7 cellular contexts compared by ENCODE assay signal in the genomic region with DNA sequence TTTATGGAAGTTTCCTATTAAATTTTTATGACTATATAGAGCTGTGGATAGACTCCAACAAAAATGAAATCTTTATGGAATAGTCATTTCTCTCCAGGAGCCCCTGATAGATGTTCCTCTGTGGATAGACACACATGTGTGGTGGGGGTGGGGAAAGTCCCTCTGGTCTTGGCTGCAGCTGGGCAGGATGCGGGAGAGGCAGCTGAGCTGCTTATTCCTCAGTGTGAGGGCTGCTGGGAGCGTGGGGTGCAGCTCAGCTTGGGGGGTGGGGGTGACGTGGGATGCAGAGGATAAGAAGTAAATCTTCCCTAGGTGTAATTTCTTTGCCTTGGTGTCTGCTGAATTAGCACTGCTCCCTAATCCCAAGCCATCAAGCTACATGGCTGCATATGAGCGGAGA.
A peak's percentile ranks its signal among the peaks of the same experiment; 100 is the strongest.
DNase-seq lines count a peak whose midpoint lies in the region; ATAC-seq, FAIRE-seq and TF ChIP-seq lines count a peak whose summit lies in the region.
"Not testable (repeated sequence)": the region's sequence is repeated elsewhere in the genome, so short reads cannot be mapped to it uniquely, and the experiment has no call there.

No MANE protein-coding gene starts in this region.

- H3K36me3 ChIP-seq in endothelial cell of umbilical vein (ENCODE audit: control insufficient read depth in 2 of 2, extremely low read depth in 1 of 2, insufficient read depth in 2 of 2, low read length in 2 of 2), result not testable (repeated sequence)

- dilution Hi-C loops in endothelial cell of umbilical vein (cut with MboI; ENCODE audit: extremely low pct_ligation_motif_present, low sequenced_read_pairs), result not testable (repeated sequence)

- not testable (repeated sequence) for H3K9ac ChIP-seq in endothelial cell of umbilical vein (replicated peaks; ENCODE audit: extremely low read depth, insufficient read depth, low read length)

- not testable (repeated sequence) for TF ChIP-seq POLR2A in endothelial cell of umbilical vein (IDR thresholded peaks at IDR 0.05; ENCODE audit: low read depth, low read length)

- POLR2A ChIA-PET in endothelial cell of umbilical vein (lab: Charles Lee), result not testable (repeated sequence)

- H3K36me3 Mint-ChIP-seq in activated T-cell treated with anti-CD3 and anti-CD28 coated beads, Interleukin-2, amount 50 U/mL, for 4 hours (ENCODE audit: insufficient read depth); stimulated activated memory B cell treated with anti-CD40 and anti-IgM and Interleukin-4, amounts not matched to agents 10 μg/mL and 1 μg/mL and 100 μg/mL, for 72 hours: not testable (repeated sequence)

- H3K27me3 Mint-ChIP-seq in activated T-cell treated with anti-CD3 and anti-CD28 coated beads, Interleukin-2, amount 50 U/mL, for 4 hours (ENCODE audit: low read depth); stimulated activated memory B cell treated with anti-CD40 and anti-IgM and Interleukin-4, amounts not matched to agents 10 μg/mL and 1 μg/mL and 100 μg/mL, for 72 hours: not testable (repeated sequence)

- H3K4me1 Mint-ChIP-seq in activated T-cell treated with anti-CD3 and anti-CD28 coated beads, Interleukin-2, amount 50 U/mL, for 4 hours (ENCODE audit: low read depth); stimulated activated memory B cell treated with anti-CD40 and anti-IgM and Interleukin-4, amounts not matched to agents 10 μg/mL and 1 μg/mL and 100 μg/mL, for 72 hours: not testable (repeated sequence)

- H3K27ac ChIP-seq in endothelial cell of umbilical vein (ENCODE audit: insufficient read depth, low read depth, low read length), result not testable (repeated sequence)

- not testable (repeated sequence) for H3K79me2 ChIP-seq in endothelial cell of umbilical vein (ENCODE audit: control insufficient read depth, insufficient read depth, low read length)

- not testable (repeated sequence) for H3K4me3 ChIP-seq in endothelial cell of umbilical vein (replicated peaks in 1 of 3; ENCODE audit: insufficient read depth in 1 of 3, low read depth in 1 of 3, low read length in 3 of 3)

- TF ChIP-seq CTCF in endothelial cell of umbilical vein (IDR thresholded peaks at IDR 0.05; ENCODE audit: extremely low read depth in 1 of 2, insufficient read depth in 1 of 2, low read depth in 1 of 2, low read length in 2 of 2), result not testable (repeated sequence)

- not testable (repeated sequence) for H3K27me3 ChIP-seq in endothelial cell of umbilical vein (ENCODE audit: control insufficient read depth in 2 of 2, insufficient read depth in 2 of 2, low read length in 2 of 2)

- not testable (repeated sequence) for H3K4me3 Mint-ChIP-seq in activated T-cell treated with anti-CD3 and anti-CD28 coated beads, Interleukin-2, amount 50 U/mL, for 4 hours; stimulated activated memory B cell treated with anti-CD40 and anti-IgM and Interleukin-4, amounts not matched to agents 10 μg/mL and 1 μg/mL and 100 μg/mL, for 72 hours

- DNase-seq in activated CD4-positive, alpha-beta T cell treated with anti-CD3 and anti-CD28 coated beads, Interleukin-2, amount 50 U/mL, for 4 hours, result peak; percentile 55 to 60
- DNase-seq in activated T-cell treated with anti-CD3 and anti-CD28 coated beads, Interleukin-2, amount 50 U/mL, for 4 hours, result not testable (repeated sequence)
- peak; percentile 46 for DNase-seq in activated naive CD4-positive, alpha-beta T cell treated with anti-CD3 and anti-CD28 coated beads, Interleukin-2, amount 50 U/mL, for 16 hours
- peak; percentile 7 for DNase-seq in endothelial cell of umbilical vein (ENCODE audit: low read depth, low spot score)
- peak; percentile 36 for DNase-seq in stimulated activated CD4-positive, alpha-beta T cell treated with anti-CD3 and anti-CD28 coated beads, Interleukin-12 subunit alpha, Interleukin-12 subunit beta, amount 100 ng/mL, for 4 hours
- peak; percentile 58 for DNase-seq in stimulated activated CD4-positive, alpha-beta T cell treated with anti-CD3 and anti-CD28 coated beads, Interleukin-4, amount 100 ng/mL, for 24 hours

- H3K9me3 ChIP-seq in endothelial cell of umbilical vein (replicated peaks; ENCODE audit: control insufficient read depth, insufficient read depth, low read length), result not testable (repeated sequence)

- intact Hi-C loops in endothelial cell of umbilical vein (cut with micrococcal nuclease), result not testable (repeated sequence)

- CTCF ChIA-PET in endothelial cell of umbilical vein (lab: Charles Lee), result not testable (repeated sequence)

- H3K9me3 Mint-ChIP-seq in activated T-cell treated with anti-CD3 and anti-CD28 coated beads, Interleukin-2, amount 50 U/mL, for 4 hours; stimulated activated memory B cell treated with anti-CD40 and anti-IgM and Interleukin-4, amounts not matched to agents 10 μg/mL and 1 μg/mL and 100 μg/mL, for 72 hours: not testable (repeated sequence)

- not testable (repeated sequence) for H3K9me1 ChIP-seq in endothelial cell of umbilical vein (replicated peaks; ENCODE audit: control insufficient read depth, extremely low read depth, insufficient read depth, low read length)

- FAIRE-seq in endothelial cell of umbilical vein (lab: Jason Lieb, UNC), result not testable (repeated sequence)

- H3K4me2 ChIP-seq in endothelial cell of umbilical vein (ENCODE audit: insufficient read depth, low read length), result not testable (repeated sequence)

- H2AFZ ChIP-seq in endothelial cell of umbilical vein (ENCODE audit: low read depth, low read length), result not testable (repeated sequence)

- BruUV-seq in endothelial cell of umbilical vein (replicated peaks; lab: Mats Ljungman, UMichigan), result not testable (repeated sequence)

- not testable (repeated sequence) for H4K20me1 ChIP-seq in endothelial cell of umbilical vein (replicated peaks; ENCODE audit: control insufficient read depth, extremely low read depth, insufficient read depth, low read length)

- ATAC-seq in activated T-cell treated with anti-CD3 and anti-CD28 coated beads, Interleukin-2, amount 50 U/mL, for 4 hours, result peak; percentile 21 to 42
- peak; percentile 27 for ATAC-seq in stimulated activated memory B cell treated with anti-CD40 and anti-IgM and Interleukin-4, amounts not matched to agents 10 μg/mL and 1 μg/mL and 100 μg/mL, for 72 hours

- not testable (repeated sequence) for H3K4me1 ChIP-seq in endothelial cell of umbilical vein (ENCODE audit: control insufficient read depth, extremely low read depth, insufficient read depth, low read length)

- H3K27ac Mint-ChIP-seq in stimulated activated memory B cell treated with anti-CD40 and anti-IgM and Interleukin-4, amounts not matched to agents 10 μg/mL and 1 μg/mL and 100 μg/mL, for 72 hours, result not testable (repeated sequence)
